In genomic region chr20:48774696-48775095, GRCh38 we compare ENCODE assay signal across 20 cellular contexts. TPM values are rescaled to one million over a fixed set of nuclear protein-coding genes. Genes with fewer than 3 reads are reported as not detected.
DNase-seq lines count a peak whose midpoint lies in the region; ATAC-seq and TF ChIP-seq lines count a peak whose summit lies in the region.
"Had no signal": no experiment of that assay in that cellular context is flagged by ENCODE, and none has a peak within 500 bp of the region (broad histone marks: within the 10 kb centered on the region; RNA-seq: fewer than 3 reads in every experiment).

No MANE protein-coding gene starts in this region.

- no peak for DNase-seq in activated T-cell treated with anti-CD3 and anti-CD28 coated beads, Interleukin-2, amount 50 U/mL, for 24 hours
- DNase-seq in activated T-cell treated with anti-CD3 and anti-CD28 coated beads, Interleukin-2, amount 50 U/mL, for 1 hour, result no peak
- DNase-seq in activated naive CD8-positive, alpha-beta T cell treated with anti-CD3 and anti-CD28 coated beads, Interleukin-2, amount 50 U/mL, for 24 hours, result no peak
- no peak for DNase-seq in naive B cell
- peak in 1 of 2 donors; percentile 33 for DNase-seq in upper lobe of left lung
- DNase-seq in SW 1271 (lab: John Stamatoyannopoulos, UW), result no peak
- no peak for DNase-seq in activated CD4-positive, alpha-beta T cell treated with anti-CD3 and anti-CD28 coated beads, Interleukin-2, amount 50 U/mL, for 4 hours
- DNase-seq: activated naive CD4-positive, alpha-beta T cell treated with Interleukin-2 at 50 U/mL for 16 hours; COR-L47; GOT3; NCI-H1417; NCI-H2171; NCI-H774; sigmoid colon; stimulated activated CD4-positive, alpha-beta T cell treated with anti-CD3 and anti-CD28 coated beads, Interleukin-4, amount 100 ng/mL, for 1 hour had no signal

- H3K4me1 Mint-ChIP-seq in activated T-cell treated with anti-CD3 and anti-CD28 coated beads, Interleukin-2, amount 50 U/mL, for 24 hours (ENCODE audit: low read depth), result peaks cover 84% of the 10 kb centered on the region
- H3K4me1 Mint-ChIP-seq in activated naive CD8-positive, alpha-beta T cell treated with anti-CD3 and anti-CD28 coated beads, Interleukin-2, amount 50 U/mL, for 24 hours, result peaks cover 84% of the 10 kb centered on the region
- peaks cover 55 to 83% (median 64%) of the 10 kb centered on the region in 3 donors for H3K4me1 Mint-ChIP-seq in naive B cell

- no peak overlapping the region for H3K4me3 Mint-ChIP-seq in activated T-cell treated with anti-CD3 and anti-CD28 coated beads, Interleukin-2, amount 50 U/mL, for 24 hours
- H3K4me3 Mint-ChIP-seq in activated naive CD8-positive, alpha-beta T cell treated with anti-CD3 and anti-CD28 coated beads, Interleukin-2, amount 50 U/mL, for 24 hours, result no peak overlapping the region
- H3K4me3 Mint-ChIP-seq in naive B cell, result peak overlapping the region in 4 of 8 donors; percentile 30 to 61 (median 49)

- H3K36me3 Mint-ChIP-seq in activated T-cell treated with anti-CD3 and anti-CD28 coated beads, Interleukin-2, amount 50 U/mL, for 24 hours (ENCODE audit: low read depth), result peaks cover 41% of the 10 kb centered on the region
- H3K36me3 Mint-ChIP-seq in activated naive CD8-positive, alpha-beta T cell treated with anti-CD3 and anti-CD28 coated beads, Interleukin-2, amount 50 U/mL, for 24 hours (ENCODE audit: low read depth), result peaks cover 37% of the 10 kb centered on the region
- peaks cover 9 to 12% of the 10 kb centered on the region in 2 donors for H3K36me3 Mint-ChIP-seq in naive B cell

- H3K27me3 Mint-ChIP-seq in activated T-cell treated with anti-CD3 and anti-CD28 coated beads, Interleukin-2, amount 50 U/mL, for 24 hours, result no peaks in the 10 kb centered on the region
- H3K27me3 Mint-ChIP-seq in activated naive CD8-positive, alpha-beta T cell treated with anti-CD3 and anti-CD28 coated beads, Interleukin-2, amount 50 U/mL, for 24 hours, result peaks cover 1% of the 10 kb centered on the region
- H3K27me3 Mint-ChIP-seq in naive B cell, result no peaks in the 10 kb centered on the region

- WGBS in upper lobe of left lung, 2 donors, result 82 to 85% methylated on average over 7 to 11 of the region's 11 CpGs

- no peak for ATAC-seq in activated naive CD8-positive, alpha-beta T cell treated with anti-CD3 and anti-CD28 coated beads, Interleukin-2, amount 50 U/mL, for 24 hours
- ATAC-seq in naive B cell (ENCODE audit: low read depth in 2 of 2), result no peak
- no peak for ATAC-seq in upper lobe of left lung (ENCODE audit: low FRiP score in 2 of 2)
- ATAC-seq in GM19023 (IDR thresholded peaks at IDR 0.05; ENCODE audit: unreplicated experiment), result no peak
- ATAC-seq: A549, SK-N-SH treated with all-trans-retinoic acid at 6 μM for 48 hours had no signal

- no peak for TF ChIP-seq CTCF in upper lobe of left lung (IDR thresholded peaks at IDR 0.05)

- H3K9me3 ChIP-seq in upper lobe of left lung, result peaks cover 0 to 6% (median 2%) of the 10 kb centered on the region in 4 donors

- no peaks in the 10 kb centered on the region for H3K36me3 ChIP-seq in upper lobe of left lung
- H3K36me3 ChIP-seq: esophagus muscularis mucosa, sigmoid colon, transverse colon had no signal

- H3K4me1 ChIP-seq in upper lobe of left lung, result peaks cover 66 to 71% (median 67%) of the 10 kb centered on the region in 4 donors
- H3K4me1 ChIP-seq: A549 had no signal

- peak overlapping the region; percentile 82 for H3K27ac Mint-ChIP-seq in activated T-cell treated with anti-CD3 and anti-CD28 coated beads, Interleukin-2, amount 50 U/mL, for 24 hours
- peak overlapping the region; percentile 81 for H3K27ac Mint-ChIP-seq in activated naive CD8-positive, alpha-beta T cell treated with anti-CD3 and anti-CD28 coated beads, Interleukin-2, amount 50 U/mL, for 24 hours
- peak overlapping the region in 5 of 6 donors; percentile 53 to 90 (median 75) for H3K27ac Mint-ChIP-seq in naive B cell

- H3K9me3 Mint-ChIP-seq in activated T-cell treated with anti-CD3 and anti-CD28 coated beads, Interleukin-2, amount 50 U/mL, for 24 hours, result peaks cover 12% of the 10 kb centered on the region
- peaks cover 9% of the 10 kb centered on the region for H3K9me3 Mint-ChIP-seq in activated naive CD8-positive, alpha-beta T cell treated with anti-CD3 and anti-CD28 coated beads, Interleukin-2, amount 50 U/mL, for 24 hours
- H3K9me3 Mint-ChIP-seq in naive B cell, result peaks cover 0 to 4% (median 0%) of the 10 kb centered on the region in 7 donors

- TF ChIP-seq POLR2A in upper lobe of left lung (IDR thresholded peaks at IDR 0.05), result no peak

- H3K4me3 ChIP-seq in upper lobe of left lung, result no peak overlapping the region
- H3K4me3 ChIP-seq: A549, esophagus muscularis mucosa, sigmoid colon, transverse colon had no signal

- H3K27ac ChIP-seq in upper lobe of left lung, result peak overlapping the region; percentile 68 to 85 (median 80)
- H3K27ac ChIP-seq: A549, esophagus muscularis mucosa had no signal

- peaks cover 0 to 4% (median 0%) of the 10 kb centered on the region in 4 donors for H3K27me3 ChIP-seq in upper lobe of left lung
- H3K27me3 ChIP-seq: transverse colon had no signal

- no peak for TF ChIP-seq EP300 in upper lobe of left lung (IDR thresholded peaks at IDR 0.05)

RNA-seq across cellular contexts. Expression of gene PREX1, which starts 53.1 kb away (rescaled TPM):
- 10 to 100 TPM; 13.3 to 37.5 (median 17.1) TPM for polyA plus RNA-seq in naive B cell (ENCODE audit: low read depth in 6 of 6)
- total RNA-seq in upper lobe of left lung, result 100 to 1,000 TPM in 2 of 6 donors, 10 to 100 TPM in 4; 42.8 to 177 (median 74.6) TPM
